1 cellular context compared by ENCODE assay signal in the genomic region with DNA sequence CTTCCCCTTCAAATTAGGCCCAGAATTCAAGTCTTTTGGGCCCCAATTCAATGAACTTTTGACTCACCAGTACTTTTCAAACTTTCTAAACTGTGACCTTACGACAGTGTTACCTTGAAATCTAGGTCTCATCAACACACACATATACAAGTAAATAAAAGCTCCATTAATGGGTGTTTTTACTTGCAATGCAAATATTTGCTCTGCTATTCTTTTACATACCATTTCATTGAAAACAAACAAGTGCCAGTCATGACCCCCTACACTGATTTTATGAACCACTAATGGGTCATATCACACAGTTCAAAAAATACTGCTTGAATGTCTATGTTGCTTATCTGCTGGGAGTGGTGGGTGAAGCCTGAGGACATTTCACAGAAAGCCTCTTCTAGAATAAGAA.
A peak's percentile ranks its signal among the peaks of the same experiment; 100 is the strongest.
TF ChIP-seq lines count a peak whose summit lies in the region.

No MANE protein-coding gene starts in this region.

TF ChIP-seq in HepG2, 621 proteins besides CTCF, POLR2A, EP300 and RAD21 (continued from another document and continues in another):
- TF ChIP-seq, protein P1, sequence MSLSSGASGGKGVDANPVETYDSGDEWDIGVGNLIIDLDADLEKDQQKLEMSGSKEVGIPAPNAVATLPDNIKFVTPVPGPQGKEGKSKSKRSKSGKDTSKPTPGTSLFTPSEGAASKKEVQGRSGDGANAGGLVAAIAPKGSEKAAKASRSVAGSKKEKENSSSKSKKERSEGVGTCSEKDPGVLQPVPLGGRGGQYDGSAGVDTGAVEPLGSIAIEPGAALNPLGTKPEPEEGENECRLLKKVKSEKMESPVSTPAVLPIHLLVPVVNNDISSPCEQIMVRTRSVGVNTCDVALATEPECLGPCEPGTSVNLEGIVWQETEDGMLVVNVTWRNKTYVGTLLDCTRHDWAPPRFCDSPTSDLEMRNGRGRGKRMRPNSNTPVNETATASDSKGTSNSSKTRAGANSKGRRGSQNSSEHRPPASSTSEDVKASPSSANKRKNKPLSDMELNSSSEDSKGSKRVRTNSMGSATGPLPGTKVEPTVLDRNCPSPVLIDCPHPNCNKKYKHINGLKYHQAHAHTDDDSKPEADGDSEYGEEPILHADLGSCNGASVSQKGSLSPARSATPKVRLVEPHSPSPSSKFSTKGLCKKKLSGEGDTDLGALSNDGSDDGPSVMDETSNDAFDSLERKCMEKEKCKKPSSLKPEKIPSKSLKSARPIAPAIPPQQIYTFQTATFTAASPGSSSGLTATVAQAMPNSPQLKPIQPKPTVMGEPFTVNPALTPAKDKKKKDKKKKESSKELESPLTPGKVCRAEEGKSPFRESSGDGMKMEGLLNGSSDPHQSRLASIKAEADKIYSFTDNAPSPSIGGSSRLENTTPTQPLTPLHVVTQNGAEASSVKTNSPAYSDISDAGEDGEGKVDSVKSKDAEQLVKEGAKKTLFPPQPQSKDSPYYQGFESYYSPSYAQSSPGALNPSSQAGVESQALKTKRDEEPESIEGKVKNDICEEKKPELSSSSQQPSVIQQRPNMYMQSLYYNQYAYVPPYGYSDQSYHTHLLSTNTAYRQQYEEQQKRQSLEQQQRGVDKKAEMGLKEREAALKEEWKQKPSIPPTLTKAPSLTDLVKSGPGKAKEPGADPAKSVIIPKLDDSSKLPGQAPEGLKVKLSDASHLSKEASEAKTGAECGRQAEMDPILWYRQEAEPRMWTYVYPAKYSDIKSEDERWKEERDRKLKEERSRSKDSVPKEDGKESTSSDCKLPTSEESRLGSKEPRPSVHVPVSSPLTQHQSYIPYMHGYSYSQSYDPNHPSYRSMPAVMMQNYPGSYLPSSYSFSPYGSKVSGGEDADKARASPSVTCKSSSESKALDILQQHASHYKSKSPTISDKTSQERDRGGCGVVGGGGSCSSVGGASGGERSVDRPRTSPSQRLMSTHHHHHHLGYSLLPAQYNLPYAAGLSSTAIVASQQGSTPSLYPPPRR (CRISPR knock-in tag; IDR thresholded peaks at IDR 0.05; ENCODE audit: borderline replicate concordance) = peak; percentile 94
- TF ChIP-seq ESRRA (CRISPR knock-in tag; IDR thresholded peaks at IDR 0.05; ENCODE audit: low read depth) (no peak), NCOR1 (IDR thresholded peaks at IDR 0.05; ENCODE audit: borderline replicate concordance, low read length) (0 out of 2 replicates have a peak, but pooled peaks have one; percentile 53), KLF16 (CRISPR knock-in tag; IDR thresholded peaks at IDR 0.05) (peak in 1 of 2 experiments; percentile 46; a peak in 1 of 4 replicates), STAG1 (CRISPR knock-in tag; IDR thresholded peaks at IDR 0.05) (no peak), BCL6 (CRISPR knock-in tag; IDR thresholded peaks at IDR 0.05) (peak; percentile 82), MTF2 (CRISPR knock-in tag; IDR thresholded peaks at IDR 0.05; ENCODE audit: borderline replicate concordance) (no peak), IRF2 (CRISPR knock-in tag; IDR thresholded peaks at IDR 0.05) (peak; percentile 42; the same call in 1 of the 2 replicates), SOX13 (IDR thresholded peaks at IDR 0.05) (no peak), SOX13 (CRISPR knock-in tag; conservative IDR thresholded peaks at IDR 0.05 in 1 of 2, IDR thresholded peaks at IDR 0.05 in 1 of 2) (peak in 1 of 2 experiments; percentile 84; a peak in 2 of 4 replicates), SMAD9 (CRISPR knock-in tag; IDR thresholded peaks at IDR 0.05) (no peak), KAT8 (CRISPR knock-in tag; IDR thresholded peaks at IDR 0.05) (peak; percentile 62; the same call in 1 of the 2 replicates), FOXK1 (CRISPR knock-in tag; IDR thresholded peaks at IDR 0.05; ENCODE audit: borderline replicate concordance, low read depth) (0 out of 2 replicates have a peak, but pooled peaks have one; percentile 33), SOX5 (CRISPR knock-in tag; IDR thresholded peaks at IDR 0.05; ENCODE audit: borderline replicate concordance) (peak; percentile 90), IKZF4 (CRISPR knock-in tag; IDR thresholded peaks at IDR 0.05; ENCODE audit: borderline replicate concordance, low read depth, not compliant biosample characterization) (no peak), HMGXB4 (CRISPR knock-in tag; IDR thresholded peaks at IDR 0.05; ENCODE audit: borderline replicate concordance in 1 of 2, low read depth in 1 of 2) (peak in 1 of 2 experiments; percentile 40; a peak in 1 of 4 replicates), CREB1 (IDR thresholded peaks at IDR 0.05) (no peak), CREB1 (CRISPR knock-in tag; IDR thresholded peaks at IDR 0.05) (peak; percentile 66), HOXA5 (CRISPR knock-in tag; IDR thresholded peaks at IDR 0.05) (0 out of 2 replicates have a peak, but pooled peaks have one; percentile 30), HNRNPL (IDR thresholded peaks at IDR 0.05; ENCODE audit: low read depth, low read length) (no peak), RFXAP (CRISPR knock-in tag; IDR thresholded peaks at IDR 0.05; ENCODE audit: borderline replicate concordance) (no peak), ZKSCAN1 (IDR thresholded peaks at IDR 0.05; ENCODE audit: low read length) (no peak), ZNF317 (CRISPR knock-in tag; IDR thresholded peaks at IDR 0.05) (no peak)
- TF ChIP-seq, protein P2, sequence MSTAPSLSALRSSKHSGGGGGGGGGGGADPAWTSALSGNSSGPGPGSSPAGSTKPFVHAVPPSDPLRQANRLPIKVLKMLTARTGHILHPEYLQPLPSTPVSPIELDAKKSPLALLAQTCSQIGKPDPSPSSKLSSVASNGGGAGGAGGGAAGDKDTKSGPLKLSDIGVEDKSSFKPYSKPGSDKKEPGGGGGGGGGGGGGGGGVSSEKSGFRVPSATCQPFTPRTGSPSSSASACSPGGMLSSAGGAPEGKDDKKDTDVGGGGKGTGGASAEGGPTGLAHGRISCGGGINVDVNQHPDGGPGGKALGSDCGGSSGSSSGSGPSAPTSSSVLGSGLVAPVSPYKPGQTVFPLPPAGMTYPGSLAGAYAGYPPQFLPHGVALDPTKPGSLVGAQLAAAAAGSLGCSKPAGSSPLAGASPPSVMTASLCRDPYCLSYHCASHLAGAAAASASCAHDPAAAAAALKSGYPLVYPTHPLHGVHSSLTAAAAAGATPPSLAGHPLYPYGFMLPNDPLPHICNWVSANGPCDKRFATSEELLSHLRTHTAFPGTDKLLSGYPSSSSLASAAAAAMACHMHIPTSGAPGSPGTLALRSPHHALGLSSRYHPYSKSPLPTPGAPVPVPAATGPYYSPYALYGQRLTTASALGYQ (CRISPR knock-in tag; IDR thresholded peaks at IDR 0.05) = 0 out of 2 replicates have a peak, but pooled peaks have one; percentile 41
- TF ChIP-seq, protein P3, sequence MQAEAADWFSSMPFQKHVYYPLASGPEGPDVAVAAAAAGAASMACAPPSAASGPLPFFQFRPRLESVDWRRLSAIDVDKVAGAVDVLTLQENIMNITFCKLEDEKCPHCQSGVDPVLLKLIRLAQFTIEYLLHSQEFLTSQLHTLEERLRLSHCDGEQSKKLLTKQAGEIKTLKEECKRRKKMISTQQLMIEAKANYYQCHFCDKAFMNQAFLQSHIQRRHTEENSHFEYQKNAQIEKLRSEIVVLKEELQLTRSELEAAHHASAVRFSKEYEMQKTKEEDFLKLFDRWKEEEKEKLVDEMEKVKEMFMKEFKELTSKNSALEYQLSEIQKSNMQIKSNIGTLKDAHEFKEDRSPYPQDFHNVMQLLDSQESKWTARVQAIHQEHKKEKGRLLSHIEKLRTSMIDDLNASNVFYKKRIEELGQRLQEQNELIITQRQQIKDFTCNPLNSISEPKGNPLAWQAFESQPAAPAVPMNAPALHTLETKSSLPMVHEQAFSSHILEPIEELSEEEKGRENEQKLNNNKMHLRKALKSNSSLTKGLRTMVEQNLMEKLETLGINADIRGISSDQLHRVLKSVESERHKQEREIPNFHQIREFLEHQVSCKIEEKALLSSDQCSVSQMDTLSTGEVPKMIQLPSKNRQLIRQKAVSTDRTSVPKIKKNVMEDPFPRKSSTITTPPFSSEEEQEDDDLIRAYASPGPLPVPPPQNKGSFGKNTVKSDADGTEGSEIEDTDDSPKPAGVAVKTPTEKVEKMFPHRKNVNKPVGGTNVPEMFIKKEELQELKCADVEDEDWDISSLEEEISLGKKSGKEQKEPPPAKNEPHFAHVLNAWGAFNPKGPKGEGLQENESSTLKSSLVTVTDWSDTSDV (CRISPR knock-in tag; IDR thresholded peaks at IDR 0.05) = no peak
- TF ChIP-seq, protein P4, sequence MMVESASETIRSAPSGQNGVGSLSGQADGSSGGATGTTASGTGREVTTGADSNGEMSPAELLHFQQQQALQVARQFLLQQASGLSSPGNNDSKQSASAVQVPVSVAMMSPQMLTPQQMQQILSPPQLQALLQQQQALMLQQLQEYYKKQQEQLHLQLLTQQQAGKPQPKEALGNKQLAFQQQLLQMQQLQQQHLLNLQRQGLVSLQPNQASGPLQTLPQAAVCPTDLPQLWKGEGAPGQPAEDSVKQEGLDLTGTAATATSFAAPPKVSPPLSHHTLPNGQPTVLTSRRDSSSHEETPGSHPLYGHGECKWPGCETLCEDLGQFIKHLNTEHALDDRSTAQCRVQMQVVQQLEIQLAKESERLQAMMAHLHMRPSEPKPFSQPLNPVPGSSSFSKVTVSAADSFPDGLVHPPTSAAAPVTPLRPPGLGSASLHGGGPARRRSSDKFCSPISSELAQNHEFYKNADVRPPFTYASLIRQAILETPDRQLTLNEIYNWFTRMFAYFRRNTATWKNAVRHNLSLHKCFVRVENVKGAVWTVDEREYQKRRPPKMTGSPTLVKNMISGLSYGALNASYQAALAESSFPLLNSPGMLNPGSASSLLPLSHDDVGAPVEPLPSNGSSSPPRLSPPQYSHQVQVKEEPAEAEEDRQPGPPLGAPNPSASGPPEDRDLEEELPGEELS (CRISPR knock-in tag; IDR thresholded peaks at IDR 0.05) = peak; percentile 90
- TF ChIP-seq, protein P5, sequence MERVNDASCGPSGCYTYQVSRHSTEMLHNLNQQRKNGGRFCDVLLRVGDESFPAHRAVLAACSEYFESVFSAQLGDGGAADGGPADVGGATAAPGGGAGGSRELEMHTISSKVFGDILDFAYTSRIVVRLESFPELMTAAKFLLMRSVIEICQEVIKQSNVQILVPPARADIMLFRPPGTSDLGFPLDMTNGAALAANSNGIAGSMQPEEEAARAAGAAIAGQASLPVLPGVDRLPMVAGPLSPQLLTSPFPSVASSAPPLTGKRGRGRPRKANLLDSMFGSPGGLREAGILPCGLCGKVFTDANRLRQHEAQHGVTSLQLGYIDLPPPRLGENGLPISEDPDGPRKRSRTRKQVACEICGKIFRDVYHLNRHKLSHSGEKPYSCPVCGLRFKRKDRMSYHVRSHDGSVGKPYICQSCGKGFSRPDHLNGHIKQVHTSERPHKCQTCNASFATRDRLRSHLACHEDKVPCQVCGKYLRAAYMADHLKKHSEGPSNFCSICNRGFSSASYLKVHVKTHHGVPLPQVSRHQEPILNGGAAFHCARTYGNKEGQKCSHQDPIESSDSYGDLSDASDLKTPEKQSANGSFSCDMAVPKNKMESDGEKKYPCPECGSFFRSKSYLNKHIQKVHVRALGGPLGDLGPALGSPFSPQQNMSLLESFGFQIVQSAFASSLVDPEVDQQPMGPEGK (CRISPR knock-in tag; IDR thresholded peaks at IDR 0.05) = 0 out of 2 replicates have a peak, but pooled peaks have one; percentile 36
- TF ChIP-seq, protein P6, sequence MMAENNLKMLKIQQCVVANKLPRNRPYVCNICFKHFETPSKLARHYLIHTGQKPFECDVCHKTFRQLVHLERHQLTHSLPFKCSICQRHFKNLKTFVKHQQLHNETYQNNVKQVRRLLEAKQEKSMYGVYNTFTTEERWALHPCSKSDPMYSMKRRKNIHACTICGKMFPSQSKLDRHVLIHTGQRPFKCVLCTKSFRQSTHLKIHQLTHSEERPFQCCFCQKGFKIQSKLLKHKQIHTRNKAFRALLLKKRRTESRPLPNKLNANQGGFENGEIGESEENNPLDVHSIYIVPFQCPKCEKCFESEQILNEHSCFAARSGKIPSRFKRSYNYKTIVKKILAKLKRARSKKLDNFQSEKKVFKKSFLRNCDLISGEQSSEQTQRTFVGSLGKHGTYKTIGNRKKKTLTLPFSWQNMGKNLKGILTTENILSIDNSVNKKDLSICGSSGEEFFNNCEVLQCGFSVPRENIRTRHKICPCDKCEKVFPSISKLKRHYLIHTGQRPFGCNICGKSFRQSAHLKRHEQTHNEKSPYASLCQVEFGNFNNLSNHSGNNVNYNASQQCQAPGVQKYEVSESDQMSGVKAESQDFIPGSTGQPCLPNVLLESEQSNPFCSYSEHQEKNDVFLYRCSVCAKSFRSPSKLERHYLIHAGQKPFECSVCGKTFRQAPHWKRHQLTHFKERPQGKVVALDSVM (CRISPR knock-in tag; IDR thresholded peaks at IDR 0.05) = no peak
- TF ChIP-seq, protein P7, sequence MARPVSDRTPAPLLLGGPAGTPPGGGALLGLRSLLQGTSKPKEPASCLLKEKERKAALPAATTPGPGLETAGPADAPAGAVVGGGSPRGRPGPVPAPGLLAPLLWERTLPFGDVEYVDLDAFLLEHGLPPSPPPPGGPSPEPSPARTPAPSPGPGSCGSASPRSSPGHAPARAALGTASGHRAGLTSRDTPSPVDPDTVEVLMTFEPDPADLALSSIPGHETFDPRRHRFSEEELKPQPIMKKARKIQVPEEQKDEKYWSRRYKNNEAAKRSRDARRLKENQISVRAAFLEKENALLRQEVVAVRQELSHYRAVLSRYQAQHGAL (CRISPR knock-in tag; IDR thresholded peaks at IDR 0.05; ENCODE audit: not compliant biosample characterization) = no peak
- TF ChIP-seq, protein P8, sequence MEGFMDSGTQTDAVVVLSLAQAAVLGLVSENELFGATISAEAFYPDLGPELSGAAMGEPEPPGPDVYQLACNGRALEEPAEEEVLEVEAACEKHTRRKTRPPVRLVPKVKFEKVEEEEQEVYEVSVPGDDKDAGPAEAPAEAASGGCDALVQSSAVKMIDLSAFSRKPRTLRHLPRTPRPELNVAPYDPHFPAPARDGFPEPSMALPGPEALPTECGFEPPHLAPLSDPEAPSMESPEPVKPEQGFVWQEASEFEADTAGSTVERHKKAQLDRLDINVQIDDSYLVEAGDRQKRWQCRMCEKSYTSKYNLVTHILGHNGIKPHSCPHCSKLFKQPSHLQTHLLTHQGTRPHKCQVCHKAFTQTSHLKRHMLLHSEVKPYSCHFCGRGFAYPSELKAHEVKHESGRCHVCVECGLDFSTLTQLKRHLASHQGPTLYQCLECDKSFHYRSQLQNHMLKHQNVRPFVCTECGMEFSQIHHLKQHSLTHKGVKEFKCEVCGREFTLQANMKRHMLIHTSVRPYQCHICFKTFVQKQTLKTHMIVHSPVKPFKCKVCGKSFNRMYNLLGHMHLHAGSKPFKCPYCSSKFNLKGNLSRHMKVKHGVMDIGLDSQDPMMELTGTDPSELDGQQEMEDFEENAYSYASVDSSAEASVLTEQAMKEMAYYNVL (CRISPR knock-in tag; IDR thresholded peaks at IDR 0.05; ENCODE audit: borderline replicate concordance) = no peak
